12 cellular contexts compared by ENCODE assay signal in the genomic region with DNA sequence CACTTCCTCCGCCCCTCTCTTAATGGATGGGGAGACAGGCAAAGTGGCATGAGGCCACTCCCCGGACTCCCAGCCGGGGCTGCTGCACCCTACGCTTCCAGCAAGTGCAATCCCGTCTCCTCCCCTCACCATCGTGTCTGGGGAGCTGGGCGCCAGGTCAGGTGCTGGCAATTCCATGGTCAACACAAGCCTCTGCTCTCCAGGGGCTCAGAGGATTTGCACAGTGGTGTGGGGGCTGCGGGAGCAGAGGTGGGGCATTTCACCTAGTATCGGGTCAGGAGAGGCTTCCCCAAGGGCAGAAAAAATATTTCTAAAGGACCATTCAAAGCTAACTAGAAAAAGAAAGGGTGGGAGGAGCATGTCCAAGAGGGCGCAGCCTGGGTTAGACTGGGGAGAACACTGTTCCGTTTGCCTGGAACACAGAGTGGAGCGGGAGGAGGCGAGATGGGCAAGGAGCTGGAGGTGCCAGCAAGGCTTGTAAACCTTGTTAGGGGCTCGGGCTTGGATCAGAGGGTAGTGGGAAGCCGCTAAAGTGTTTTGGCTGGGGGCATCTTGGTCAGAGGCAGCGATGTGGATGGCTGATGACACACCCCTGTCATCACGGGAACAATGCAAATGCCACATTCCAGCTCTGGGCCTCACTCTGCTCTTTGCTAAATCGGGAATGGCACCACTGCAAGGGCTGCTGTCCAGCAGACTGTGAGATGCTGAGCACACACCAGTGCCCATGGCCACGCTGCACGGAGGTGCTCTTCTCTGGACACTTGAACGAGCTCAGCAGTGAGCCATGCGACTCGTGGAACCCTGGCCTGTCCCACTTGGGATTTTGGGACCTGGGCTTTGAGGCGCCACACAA.
DNase-seq lines count a peak whose midpoint lies in the region; TF ChIP-seq lines count a peak whose summit lies in the region.
"Had no signal": no experiment of that assay in that cellular context is flagged by ENCODE, and none has a peak within 500 bp of the region (broad histone marks: within the 10 kb centered on the region; RNA-seq: fewer than 3 reads in every experiment).

No MANE protein-coding gene starts in this region.

- DNase-seq in NCI-H510A treated with DMSO at 0.1 percent for 48 hours (lab: John Stamatoyannopoulos, UW), result peak; percentile 87
- no peak for DNase-seq in NCI-H510A (lab: John Stamatoyannopoulos, UW)
- no peak for DNase-seq in chondrocyte (ENCODE audit: low spot score)
- DNase-seq in medulla oblongata (ENCODE audit: extremely low spot score), result peak; percentile 9
- DNase-seq in type B pancreatic cell (ENCODE audit: extremely low spot score, unreplicated experiment), result no peak
- DNase-seq in amygdala (lab: John Stamatoyannopoulos, UW), result no peak
- no peak for DNase-seq in NCI-H1436 (lab: John Stamatoyannopoulos, UW)
- no peak for DNase-seq in activated CD8-positive, alpha-beta memory T cell treated with anti-CD3 and anti-CD28 coated beads, Interleukin-2, amount 50 U/mL, for 4 hours
- DNase-seq: Calu3, esophagus squamous epithelium, NCI-H446 treated with DMSO at 0.1 percent for 48 hours, RPMI8226 had no signal

- no peak overlapping the region for H3K4me3 Mint-ChIP-seq in chondrocyte (ENCODE audit: unreplicated experiment)
- H3K4me3 Mint-ChIP-seq in type B pancreatic cell, result no peak overlapping the region

- H3K27ac Mint-ChIP-seq in chondrocyte (ENCODE audit: unreplicated experiment) (peak overlapping the region; percentile 63), type B pancreatic cell (peak overlapping the region; percentile 44)

- H3K9me3 Mint-ChIP-seq in chondrocyte (ENCODE audit: low read depth) (no peaks in the 10 kb centered on the region), type B pancreatic cell (no peaks in the 10 kb centered on the region)

- TF ChIP-seq CTCF in chondrocyte (IDR thresholded peaks at IDR 0.05) (no peak), type B pancreatic cell (conservative IDR thresholded peaks at IDR 0.05) (no peak)

- H3K36me3 Mint-ChIP-seq in chondrocyte (ENCODE audit: low read depth), result peaks cover 25% of the 10 kb centered on the region
- peaks cover 12% of the 10 kb centered on the region for H3K36me3 Mint-ChIP-seq in type B pancreatic cell

- peaks cover 57% of the 10 kb centered on the region for H3K4me1 Mint-ChIP-seq in chondrocyte (ENCODE audit: low read depth)
- peaks cover 25% of the 10 kb centered on the region for H3K4me1 Mint-ChIP-seq in type B pancreatic cell (ENCODE audit: unreplicated experiment)

- H3K27me3 Mint-ChIP-seq in chondrocyte (ENCODE audit: low read depth) (no peaks in the 10 kb centered on the region), type B pancreatic cell (no peaks in the 10 kb centered on the region)

Comparison
In these comparisons a context has a peak if more than half of its experiments do, and no peak if none do; other contexts are left out.
1. DNase-seq: peak in NCI-H510A treated with DMSO at 0.1 percent for 48 hours (single experiment) and medulla oblongata (single experiment); none in NCI-H510A (single experiment), chondrocyte (single experiment), type B pancreatic cell (single experiment), amygdala (0 of 56), NCI-H1436 (single experiment) and activated CD8-positive, alpha-beta memory T cell treated with anti-CD3 and anti-CD28 coated beads, Interleukin-2, amount 50 U/mL, for 4 hours (single experiment).